Comparison of ENCODE assay signal across 9 cellular contexts in genomic region chr17:78995761-78996451, GRCh38. TPM values are rescaled to one million over a fixed set of nuclear protein-coding genes. Genes with fewer than 3 reads are reported as not detected.
DNase-seq lines count a peak whose midpoint lies in the region; ATAC-seq and TF ChIP-seq lines count a peak whose summit lies in the region.
"Had no signal": no experiment of that assay in that cellular context is flagged by ENCODE, and none has a peak within 500 bp of the region (broad histone marks: within the 10 kb centered on the region; RNA-seq: fewer than 3 reads in every experiment).

No MANE protein-coding gene starts in this region.

- H3K4me3 ChIP-seq in mucosa of stomach (ENCODE audit: low read length) (no peak overlapping the region), upper lobe of left lung (no peak overlapping the region)

- peak overlapping the region; percentile 51 to 82 for H3K27ac Mint-ChIP-seq in activated naive CD4-positive, alpha-beta T cell treated with anti-CD3 and anti-CD28 coated beads, Interleukin-2, amount 50 U/mL, for 72 hours
- H3K27ac Mint-ChIP-seq in activated naive CD4-positive, alpha-beta T cell treated with anti-CD3 and anti-CD28 coated beads for 36 hours: no peak overlapping the region
- H3K27ac Mint-ChIP-seq in T-cell: peak overlapping the region in 1 of 2 donors; percentile 44

- intact Hi-C loops in activated naive CD4-positive, alpha-beta T cell treated with anti-CD3 and anti-CD28 coated beads for 36 hours (cut with micrococcal nuclease): no loop called here

- ATAC-seq in activated naive CD4-positive, alpha-beta T cell treated with anti-CD3 and anti-CD28 coated beads, Interleukin-2, amount 50 U/mL, for 72 hours: no peak
- ATAC-seq in upper lobe of left lung (ENCODE audit: low FRiP score in 2 of 2): peak; percentile 38 to 80
- no peak for ATAC-seq in T-cell (replicated peaks in 1 of 4)
- ATAC-seq in HG03135 (IDR thresholded peaks at IDR 0.05; ENCODE audit: unreplicated experiment): no peak

- H3K4me1 ChIP-seq in mucosa of stomach (ENCODE audit: control insufficient read depth, insufficient read depth, low read length): peaks cover 76% of the 10 kb centered on the region
- peaks cover 8 to 33% (median 14%) of the 10 kb centered on the region in 4 donors for H3K4me1 ChIP-seq in upper lobe of left lung

- H3K4me3 Mint-ChIP-seq in activated naive CD4-positive, alpha-beta T cell treated with anti-CD3 and anti-CD28 coated beads for 36 hours: no peak overlapping the region
- H3K4me3 Mint-ChIP-seq in T-cell: no peak overlapping the region

- DNase-seq in activated naive CD4-positive, alpha-beta T cell treated with anti-CD3 and anti-CD28 coated beads, Interleukin-2, amount 50 U/mL, for 72 hours (ENCODE audit: low spot score in 2 of 2): peak in 1 of 2 donors; percentile 48
- DNase-seq in activated naive CD4-positive, alpha-beta T cell treated with anti-CD3 and anti-CD28 coated beads for 36 hours: no peak
- DNase-seq in upper lobe of left lung (peak in 1 of 2 donors; percentile 83), retina (no peak), T-cell (no peak)
- DNase-seq: GF-D8 had no signal

- H3K27ac ChIP-seq in cingulate gyrus (ENCODE audit: low read depth, low read length) (peak overlapping the region; percentile 29), upper lobe of left lung (peak overlapping the region; percentile 49 to 69 (median 58))

- H3K36me3 Mint-ChIP-seq in activated naive CD4-positive, alpha-beta T cell treated with anti-CD3 and anti-CD28 coated beads, Interleukin-2, amount 50 U/mL, for 72 hours: peaks cover 10 to 19% of the 10 kb centered on the region in 2 donors
- H3K36me3 Mint-ChIP-seq in activated naive CD4-positive, alpha-beta T cell treated with anti-CD3 and anti-CD28 coated beads for 36 hours (ENCODE audit: low read depth): peaks cover 35% of the 10 kb centered on the region
- H3K36me3 Mint-ChIP-seq in T-cell: peaks cover 53% of the 10 kb centered on the region

- H3K27me3 Mint-ChIP-seq in activated naive CD4-positive, alpha-beta T cell treated with anti-CD3 and anti-CD28 coated beads for 36 hours (ENCODE audit: low read depth): no peaks in the 10 kb centered on the region
- no peaks in the 10 kb centered on the region for H3K27me3 Mint-ChIP-seq in T-cell

- H3K9me3 Mint-ChIP-seq in activated naive CD4-positive, alpha-beta T cell treated with anti-CD3 and anti-CD28 coated beads, Interleukin-2, amount 50 U/mL, for 72 hours: no peaks in the 10 kb centered on the region
- no peaks in the 10 kb centered on the region for H3K9me3 Mint-ChIP-seq in activated naive CD4-positive, alpha-beta T cell treated with anti-CD3 and anti-CD28 coated beads for 36 hours
- H3K9me3 Mint-ChIP-seq in T-cell: no peaks in the 10 kb centered on the region

- no peaks in the 10 kb centered on the region for H3K27me3 ChIP-seq in mucosa of stomach (ENCODE audit: control insufficient read depth, insufficient read depth, low read length)
- H3K27me3 ChIP-seq in upper lobe of left lung: no peaks in the 10 kb centered on the region

- H3K36me3 ChIP-seq in mucosa of stomach (ENCODE audit: control insufficient read depth, insufficient read depth, low read length): peaks cover 28% of the 10 kb centered on the region
- H3K36me3 ChIP-seq in upper lobe of left lung: peaks cover 13 to 95% (median 60%) of the 10 kb centered on the region in 4 donors

- TF ChIP-seq CTCF in upper lobe of left lung (IDR thresholded peaks at IDR 0.05): no peak

- H3K9ac ChIP-seq in mucosa of stomach (ENCODE audit: low read length): peak overlapping the region; percentile 54

- H3K9me3 ChIP-seq in mucosa of stomach (ENCODE audit: control insufficient read depth, low read length) (no peaks in the 10 kb centered on the region), upper lobe of left lung (no peaks in the 10 kb centered on the region)

- POLR2A ChIA-PET in T-cell (lab: Charles Lee): no interaction called here

- 67 to 70% methylated on average over 10 to 18 of the region's 18 CpGs for WGBS in upper lobe of left lung, 2 donors

- TF ChIP-seq EP300 in upper lobe of left lung (IDR thresholded peaks at IDR 0.05): no peak

- no peak for TF ChIP-seq POLR2A in upper lobe of left lung (IDR thresholded peaks at IDR 0.05)

- H3K4me1 Mint-ChIP-seq in activated naive CD4-positive, alpha-beta T cell treated with anti-CD3 and anti-CD28 coated beads for 36 hours (ENCODE audit: low read depth): no peaks in the 10 kb centered on the region
- H3K4me1 Mint-ChIP-seq in T-cell: peaks cover 4 to 10% (median 6%) of the 10 kb centered on the region in 3 donors

- CTCF ChIA-PET in activated naive CD4-positive, alpha-beta T cell treated with anti-CD3 and anti-CD28 coated beads for 36 hours (lab: Charles Lee): interaction anchor here (0.8 kb wide), 1 partner anchor 10 kb away, joined by 5 read pairs; no protein-coding TSS in a partner anchor
- CTCF ChIA-PET in T-cell (lab: Charles Lee): interaction anchor here in 1 of 2 donors (0.7 kb wide), 1 partner anchor 64 kb away, joined by 3 read pairs; no protein-coding TSS in a partner anchor

RNA-seq across cellular contexts. Expression of gene CANT1, which starts 13.7 kb away (rescaled TPM):
- total RNA-seq in activated naive CD4-positive, alpha-beta T cell treated with anti-CD3 and anti-CD28 coated beads, Interleukin-2, amount 50 U/mL, for 72 hours: 10 to 100 TPM; 54.7 to 57.0 TPM
- 10 to 100 TPM; 48.7 to 51.0 TPM for total RNA-seq in activated naive CD4-positive, alpha-beta T cell treated with anti-CD3 and anti-CD28 coated beads for 36 hours
- total RNA-seq in upper lobe of left lung (10 to 100 TPM; 19.5 to 77.8 (median 38.6) TPM), T-cell (10 to 100 TPM; 46.2 to 63.1 (median 57.7) TPM)

RNA-seq across cellular contexts. Expression of gene LGALS3BP, which starts 16.2 kb away (rescaled TPM):
- 10 to 100 TPM; 71.3 to 95.6 TPM for total RNA-seq in activated naive CD4-positive, alpha-beta T cell treated with anti-CD3 and anti-CD28 coated beads, Interleukin-2, amount 50 U/mL, for 72 hours
- total RNA-seq in activated naive CD4-positive, alpha-beta T cell treated with anti-CD3 and anti-CD28 coated beads for 36 hours: 10 to 100 TPM; 59.9 to 65.4 TPM
- total RNA-seq in upper lobe of left lung: 1,000 to 10,000 TPM in 1 of 6 donors, 100 to 1,000 TPM in 5; 257 to 1,111 (median 533) TPM
- 10 to 100 TPM; 28.2 to 80.7 (median 51.6) TPM for total RNA-seq in T-cell

RNA-seq across cellular contexts. Expression of gene C1QTNF1, which starts 28.1 kb away (rescaled TPM):
- not detected for total RNA-seq in activated naive CD4-positive, alpha-beta T cell treated with anti-CD3 and anti-CD28 coated beads, Interleukin-2, amount 50 U/mL, for 72 hours
- under 1 TPM; 0.14 to 0.32 TPM for total RNA-seq in activated naive CD4-positive, alpha-beta T cell treated with anti-CD3 and anti-CD28 coated beads for 36 hours
- total RNA-seq in upper lobe of left lung (10 to 100 TPM in 4 of 6 donors, 1 to 10 TPM in 2; 9.3 to 30.4 (median 14.1) TPM), T-cell (under 1 TPM in 4 of 5 donors, not detected in 1; 0.10 to 0.57 (median 0.26) TPM)

Comparison
In these comparisons a context has a peak if more than half of its experiments do, and no peak if none do; other contexts are left out.
1. ATAC-seq: peak in upper lobe of left lung (2 of 2); none in activated naive CD4-positive, alpha-beta T cell treated with anti-CD3 and anti-CD28 coated beads, Interleukin-2, amount 50 U/mL, for 72 hours (0 of 2), T-cell (0 of 4) and HG03135 (single experiment).
2. RNA of gene C1QTNF1, which starts 28.1 kb away (total RNA-seq): 9.3 to 30.4 TPM in upper lobe of left lung; 0.14 to 0.32 TPM in activated naive CD4-positive, alpha-beta T cell treated with anti-CD3 and anti-CD28 coated beads for 36 hours, 0.10 to 0.57 TPM in T-cell and not detected in activated naive CD4-positive, alpha-beta T cell treated with anti-CD3 and anti-CD28 coated beads, Interleukin-2, amount 50 U/mL, for 72 hours; every median in the first group is over 4 times any median in the second.